Comparison of ENCODE assay signal across 8 cellular contexts in the genomic region with DNA sequence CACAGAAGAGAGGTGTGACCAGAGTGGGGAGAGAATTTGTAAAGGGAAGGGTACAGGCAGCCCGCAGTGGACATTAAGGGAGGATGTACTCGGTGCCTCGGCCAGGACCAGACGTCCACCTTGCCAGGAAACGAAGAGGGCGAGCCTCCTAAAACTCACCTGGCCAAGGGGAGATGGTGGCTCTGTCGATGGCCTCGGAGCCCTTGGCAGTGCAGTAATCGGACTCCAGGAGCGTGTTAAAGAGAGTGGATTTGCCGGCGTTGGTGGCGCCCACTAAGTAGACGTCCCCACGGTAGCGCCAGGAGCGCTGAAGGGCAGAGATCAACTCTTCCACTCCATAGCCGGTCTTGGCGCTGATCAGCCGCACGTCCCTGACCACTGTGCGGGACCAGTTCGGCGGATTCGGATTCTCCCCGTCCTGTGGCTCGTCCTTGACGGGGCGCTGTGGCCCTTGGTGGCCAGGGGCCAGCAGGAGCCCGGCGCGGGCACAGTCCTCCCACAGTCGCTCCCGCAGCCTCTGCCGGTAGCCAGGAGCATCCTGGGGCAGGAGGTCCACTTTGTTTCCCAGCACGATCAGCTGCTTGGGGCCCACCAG. TPM values are rescaled to one million over a fixed set of nuclear protein-coding genes. Genes with fewer than 3 reads are reported as not detected.
DNase-seq lines count a peak whose midpoint lies in the region; ATAC-seq lines count a peak whose summit lies in the region.

No MANE protein-coding gene starts in this region.

- peak overlapping the region; percentile 96 for H3K4me2 ChIP-seq in BLaER1

- H3K9me3 ChIP-seq in BLaER1 = peaks cover 17% of the 10 kb centered on the region
- H3K9me3 ChIP-seq in iPS-15b (ENCODE audit: control insufficient read depth, insufficient read depth, low read length) = no peaks in the 10 kb centered on the region

- DNase-seq in activated naive CD4-positive, alpha-beta T cell treated with anti-CD3 and anti-CD28 coated beads, Interleukin-2, amount 50 U/mL, for 72 hours (ENCODE audit: low spot score in 2 of 2) = peak in 1 of 2 donors; percentile 58
- DNase-seq in stimulated activated naive CD8-positive, alpha-beta T cell treated with anti-CD3 and anti-CD28 coated beads, Interleukin-15, Interleukin-2, amounts not matched to agents 100 U/mL and 50 U/mL, for 24 hours = peak; percentile 13
- DNase-seq in NCI-H345 (lab: John Stamatoyannopoulos, UW) = no peak

- H3K27ac ChIP-seq in BLaER1 = peak overlapping the region; percentile 89

- H3K4me1 ChIP-seq in BLaER1 (peaks cover 46% of the 10 kb centered on the region), iPS-15b (ENCODE audit: control insufficient read depth, insufficient read depth, low read length) (no peaks in the 10 kb centered on the region)

- H3K36me3 ChIP-seq in BLaER1 = peaks cover 38% of the 10 kb centered on the region
- H3K36me3 ChIP-seq in iPS-15b (ENCODE audit: control insufficient read depth, insufficient read depth, low read length) = peaks cover 7% of the 10 kb centered on the region

- H3K36me3 Mint-ChIP-seq in activated naive CD4-positive, alpha-beta T cell treated with anti-CD3 and anti-CD28 coated beads, Interleukin-2, amount 50 U/mL, for 72 hours = peaks cover 50 to 69% of the 10 kb centered on the region in 2 donors

- H3K9me3 Mint-ChIP-seq in activated naive CD4-positive, alpha-beta T cell treated with anti-CD3 and anti-CD28 coated beads, Interleukin-2, amount 50 U/mL, for 72 hours = peaks cover 0 to 18% of the 10 kb centered on the region in 2 donors

- H3K4me3 ChIP-seq in BLaER1 (peak overlapping the region; percentile 97), iPS-15b (ENCODE audit: low read depth, low read length) (peak overlapping the region; percentile 81)

- H4K20me1 ChIP-seq in BLaER1 = peaks cover 71% of the 10 kb centered on the region

- H3K27me3 ChIP-seq in BLaER1 = no peaks in the 10 kb centered on the region
- H3K27me3 ChIP-seq in iPS-15b (ENCODE audit: control insufficient read depth, insufficient read depth, low read length) = no peaks in the 10 kb centered on the region

- H3K9ac ChIP-seq in BLaER1 = peak overlapping the region; percentile 88
- peak overlapping the region; percentile 85 for H3K9ac ChIP-seq in iPS-15b (ENCODE audit: low read depth, low read length)

- ATAC-seq in HG03095 (IDR thresholded peaks at IDR 0.05; ENCODE audit: unreplicated experiment) (peak; percentile 0), GM21737 (IDR thresholded peaks at IDR 0.05; ENCODE audit: unreplicated experiment) (no peak), GM19463 (IDR thresholded peaks at IDR 0.05; ENCODE audit: unreplicated experiment) (no peak)
- no peak for ATAC-seq in activated naive CD4-positive, alpha-beta T cell treated with anti-CD3 and anti-CD28 coated beads, Interleukin-2, amount 50 U/mL, for 72 hours
- no peak for ATAC-seq in stimulated activated naive CD8-positive, alpha-beta T cell treated with anti-CD3 and anti-CD28 coated beads, Interleukin-15, Interleukin-2, amounts not matched to agents 100 U/mL and 50 U/mL, for 24 hours

- peak overlapping the region; percentile 36 to 100 for H3K27ac Mint-ChIP-seq in activated naive CD4-positive, alpha-beta T cell treated with anti-CD3 and anti-CD28 coated beads, Interleukin-2, amount 50 U/mL, for 72 hours

RNA-seq across cellular contexts. Expression of gene NOA1, which starts 1.0 kb away (rescaled TPM):
- 10 to 100 TPM; 31.4 to 31.8 TPM for total RNA-seq in activated naive CD4-positive, alpha-beta T cell treated with anti-CD3 and anti-CD28 coated beads, Interleukin-2, amount 50 U/mL, for 72 hours

RNA-seq across cellular contexts. Expression of gene POLR2B, which starts 2.3 kb away (rescaled TPM):
- total RNA-seq in activated naive CD4-positive, alpha-beta T cell treated with anti-CD3 and anti-CD28 coated beads, Interleukin-2, amount 50 U/mL, for 72 hours = 100 to 1,000 TPM; 133 to 142 TPM
